In genomic region chr1:29323636-29324035, GRCh38 we compare ENCODE assay signal across 14 cellular contexts.
DNase-seq lines count a peak whose midpoint lies in the region; ATAC-seq and TF ChIP-seq lines count a peak whose summit lies in the region.
"Had no signal": no experiment of that assay in that cellular context is flagged by ENCODE, and none has a peak within 500 bp of the region (broad histone marks: within the 10 kb centered on the region; RNA-seq: fewer than 3 reads in every experiment).

No MANE protein-coding gene starts in this region.

- H3K27me3 ChIP-seq in heart right ventricle: no peaks in the 10 kb centered on the region
- H3K27me3 ChIP-seq in hepatocyte: no peaks in the 10 kb centered on the region
- H3K27me3 ChIP-seq: BLaER1 had no signal

- TF ChIP-seq CTCF in heart right ventricle (IDR thresholded peaks at IDR 0.05): no peak
- TF ChIP-seq CTCF in hepatocyte (IDR thresholded peaks at IDR 0.05; ENCODE audit: poor library complexity): no peak

- DNase-seq in left ventricle myocardium superior (peak; percentile 22), heart right ventricle (no peak), medulla oblongata (ENCODE audit: extremely low spot score) (peak; percentile 67), putamen (ENCODE audit: low spot score) (peak; percentile 13), hepatocyte (ENCODE audit: low spot score) (no peak), kidney tubule cell (ENCODE audit: low spot score) (no peak)
- DNase-seq: Calu3; CD4-positive, alpha-beta T cell; H9 had no signal

- H3K9me2 ChIP-seq in hepatocyte (replicated peaks; ENCODE audit: insufficient read depth): no peaks in the 10 kb centered on the region

- H3K9me3 ChIP-seq in heart right ventricle: no peaks in the 10 kb centered on the region
- no peaks in the 10 kb centered on the region for H3K9me3 ChIP-seq in hepatocyte (ENCODE audit: low read depth)
- H3K9me3 ChIP-seq: BLaER1 had no signal

- intact Hi-C loops in left ventricle myocardium superior (cut with micrococcal nuclease): no loop called here
- intact Hi-C loops in heart right ventricle (cut with DNase I): no loop called here

- 91 to 97% methylated on average over 8 of the region's 8 CpGs for WGBS in heart right ventricle, 2 donors
- WGBS in hepatocyte (ENCODE audit: low lambda C conversion rate, missing lambda C conversion rate): over 99% methylated on average over 8 of the region's 8 CpGs

- H3K4me3 ChIP-seq in heart right ventricle (no peak overlapping the region), hepatocyte (no peak overlapping the region)
- H3K4me3 ChIP-seq: BLaER1, GM12878, GM23338 had no signal

- H3K79me2 ChIP-seq in hepatocyte: no peaks in the 10 kb centered on the region

- H3K4me1 ChIP-seq in heart right ventricle: peaks cover 0 to 8% (median 0%) of the 10 kb centered on the region in 9 donors
- no peaks in the 10 kb centered on the region for H3K4me1 ChIP-seq in hepatocyte (ENCODE audit: insufficient read depth)

- ATAC-seq in left ventricle myocardium superior (no peak), heart right ventricle (no peak), HG03342 (IDR thresholded peaks at IDR 0.05; ENCODE audit: unreplicated experiment) (no peak)
- ATAC-seq: GM12878 had no signal

- H3K36me3 ChIP-seq in heart right ventricle (no peaks in the 10 kb centered on the region), hepatocyte (replicated peaks; ENCODE audit: insufficient read depth, low read depth) (no peaks in the 10 kb centered on the region)
- H3K36me3 ChIP-seq: BLaER1 had no signal

- H2AFZ ChIP-seq in hepatocyte: no peak overlapping the region
- H2AFZ ChIP-seq: GM23338 had no signal

- no peak overlapping the region for H3K4me2 ChIP-seq in hepatocyte
- H3K4me2 ChIP-seq: BLaER1, GM23338 had no signal

- no peaks in the 10 kb centered on the region for H4K20me1 ChIP-seq in hepatocyte (ENCODE audit: insufficient read depth, poor library complexity, severe bottlenecking)
- H4K20me1 ChIP-seq: BLaER1 had no signal

- H3K27ac ChIP-seq in heart right ventricle (no peak overlapping the region), hepatocyte (no peak overlapping the region)
- H3K27ac ChIP-seq: 22Rv1, BLaER1 had no signal

Comparison
In these comparisons a context has a peak if more than half of its experiments do, and no peak if none do; other contexts are left out.
1. DNase-seq: peak in left ventricle myocardium superior (single experiment), medulla oblongata (single experiment) and putamen (single experiment); none in heart right ventricle (0 of 2), hepatocyte (single experiment) and kidney tubule cell (single experiment).